24 cellular contexts compared by ENCODE assay signal in genomic region chr17:1873418-1873817, GRCh38. TPM values are rescaled to one million over a fixed set of nuclear protein-coding genes. Genes with fewer than 3 reads are reported as not detected.
A peak's percentile ranks its signal among the peaks of the same experiment; 100 is the strongest.
DNase-seq lines count a peak whose midpoint lies in the region; ATAC-seq, FAIRE-seq and TF ChIP-seq lines count a peak whose summit lies in the region.
"Had no signal": no experiment of that assay in that cellular context is flagged by ENCODE, and none has a peak within 500 bp of the region (broad histone marks: within the 10 kb centered on the region; RNA-seq: fewer than 3 reads in every experiment).

No MANE protein-coding gene starts in this region.

- peak; percentile 93 for FAIRE-seq in GM12892 (lab: Jason Lieb, UNC)
- FAIRE-seq: endothelial cell of umbilical vein, GM19239 had no signal

- H3K27me3 ChIP-seq in naive thymus-derived CD4-positive, alpha-beta T cell (ENCODE audit: control insufficient read depth in 2 of 2, insufficient read depth in 2 of 2, low read length in 2 of 2) = no peaks in the 10 kb centered on the region
- no peaks in the 10 kb centered on the region for H3K27me3 ChIP-seq in tibial artery
- H3K27me3 ChIP-seq: body of pancreas, colonic mucosa, transverse colon had no signal

- peak overlapping the region; percentile 55 for H3K4me3 Mint-ChIP-seq in activated T-helper 2 cell treated with anti-CD3 and anti-CD28 coated beads, Interferon-gamma antibody, Interleukin-2, Interleukin-4, amounts not matched to agents 10 μg/mL and 5 μg/mL and 100 μg/mL, durations not matched to agents 14 hours and 24 hours and 36 hours (ENCODE audit: low read depth)
- H3K4me3 Mint-ChIP-seq in naive thymus-derived CD4-positive, alpha-beta T cell = peak overlapping the region; percentile 48 to 93 (median 74)
- H3K4me3 Mint-ChIP-seq: immature natural killer cell had no signal

- no peaks in the 10 kb centered on the region for H3K27me3 Mint-ChIP-seq in activated T-helper 2 cell treated with anti-CD3 and anti-CD28 coated beads, Interferon-gamma antibody, Interleukin-2, Interleukin-4, amounts not matched to agents 10 μg/mL and 5 μg/mL and 100 μg/mL, durations not matched to agents 14 hours and 24 hours and 36 hours (ENCODE audit: low read depth)
- no peaks in the 10 kb centered on the region for H3K27me3 Mint-ChIP-seq in naive thymus-derived CD4-positive, alpha-beta T cell

- DNase-seq in activated CD4-positive, CD25-positive, alpha-beta regulatory T cell treated with anti-CD3 and anti-CD28 coated beads, Interleukin-2, amount 50 U/mL, for 72 hours = no peak
- no peak for DNase-seq in GM12892 (ENCODE audit: insufficient read length)
- DNase-seq in activated T-helper 2 cell treated with anti-CD3 and anti-CD28 coated beads, Interferon-gamma antibody, Interleukin-2, Interleukin-4, amounts not matched to agents 10 μg/mL and 5 μg/mL and 100 μg/mL, durations not matched to agents 14 hours and 24 hours and 36 hours (ENCODE audit: low spot score) = peak; percentile 23
- peak in 4 of 9 donors; percentile 6 to 37 (median 28) for DNase-seq in naive thymus-derived CD4-positive, alpha-beta T cell
- no peak for DNase-seq in cerebellar cortex (ENCODE audit: low spot score)
- DNase-seq in tibial artery = no peak
- no peak for DNase-seq in stimulated activated naive CD4-positive, alpha-beta T cell treated with Interleukin-2 at 50 U/mL for 16 hours (lab: John Stamatoyannopoulos, UW)
- DNase-seq: activated CD8-positive, alpha-beta memory T cell treated with anti-CD3 and anti-CD28 coated beads for 24 hours; activated gamma-delta T cell; body of pancreas; Calu3; colonic mucosa; EL; immature natural killer cell; mucosa of descending colon; NCI-H1417; NCI-H524 treated with DMSO at 0.1 percent for 48 hours; retina; SW 1271; transverse colon had no signal

- POLR2A ChIA-PET in naive thymus-derived CD4-positive, alpha-beta T cell (lab: Charles Lee) = no interaction called here

- ATAC-seq in activated CD4-positive, CD25-positive, alpha-beta regulatory T cell treated with anti-CD3 and anti-CD28 coated beads, Interleukin-2, amount 50 U/mL, for 24 hours = peak; percentile 78 to 86
- ATAC-seq in naive thymus-derived CD4-positive, alpha-beta T cell = peak; percentile 23
- ATAC-seq: body of pancreas, mucosa of descending colon had no signal

- H3K4me1 Mint-ChIP-seq in activated T-helper 2 cell treated with anti-CD3 and anti-CD28 coated beads, Interferon-gamma antibody, Interleukin-2, Interleukin-4, amounts not matched to agents 10 μg/mL and 5 μg/mL and 100 μg/mL, durations not matched to agents 14 hours and 24 hours and 36 hours (ENCODE audit: low read depth) = peaks cover 65% of the 10 kb centered on the region
- H3K4me1 Mint-ChIP-seq in naive thymus-derived CD4-positive, alpha-beta T cell = peaks cover 43 to 80% (median 63%) of the 10 kb centered on the region in 7 donors

- peaks cover 34 to 40% of the 10 kb centered on the region in 2 donors for H3K4me1 ChIP-seq in naive thymus-derived CD4-positive, alpha-beta T cell (ENCODE audit: control insufficient read depth in 2 of 2, insufficient read depth in 2 of 2, low read length in 2 of 2)
- H3K4me1 ChIP-seq in tibial artery = no peaks in the 10 kb centered on the region
- H3K4me1 ChIP-seq: body of pancreas, colonic mucosa, transverse colon had no signal

- H3K9me3 ChIP-seq in naive thymus-derived CD4-positive, alpha-beta T cell (ENCODE audit: control insufficient read depth in 2 of 3, low read length in 3 of 3) = no peaks in the 10 kb centered on the region
- H3K9me3 ChIP-seq in tibial artery = no peaks in the 10 kb centered on the region
- H3K9me3 ChIP-seq: body of pancreas, colonic mucosa, mucosa of descending colon, transverse colon had no signal

- peak overlapping the region; percentile 92 for H3K27ac Mint-ChIP-seq in activated T-helper 2 cell treated with anti-CD3 and anti-CD28 coated beads, Interferon-gamma antibody, Interleukin-2, Interleukin-4, amounts not matched to agents 10 μg/mL and 5 μg/mL and 100 μg/mL, durations not matched to agents 14 hours and 24 hours and 36 hours
- H3K27ac Mint-ChIP-seq in naive thymus-derived CD4-positive, alpha-beta T cell = peak overlapping the region; percentile 79 to 99 (median 94)

- CTCF ChIA-PET in naive thymus-derived CD4-positive, alpha-beta T cell (lab: Charles Lee) = no interaction called here

- peaks cover 15 to 36% (median 16%) of the 10 kb centered on the region in 3 experiments for H3K36me3 ChIP-seq in naive thymus-derived CD4-positive, alpha-beta T cell (ENCODE audit: control insufficient read depth in 2 of 3, insufficient read depth in 3 of 3, low read length in 3 of 3)
- H3K36me3 ChIP-seq in tibial artery = peaks cover 45 to 84% (median 47%) of the 10 kb centered on the region in 3 donors

- H3K27ac ChIP-seq in naive thymus-derived CD4-positive, alpha-beta T cell (ENCODE audit: low read depth, low read length) = peak overlapping the region; percentile 88
- no peak overlapping the region for H3K27ac ChIP-seq in tibial artery
- H3K27ac ChIP-seq: 22Rv1, body of pancreas, colonic mucosa, transverse colon had no signal

- no peak overlapping the region for H3K4me3 ChIP-seq in naive thymus-derived CD4-positive, alpha-beta T cell (ENCODE audit: low read length)
- no peak overlapping the region for H3K4me3 ChIP-seq in tibial artery
- H3K4me3 ChIP-seq: body of pancreas, colonic mucosa, mucosa of descending colon, transverse colon had no signal

- peaks cover 91% of the 10 kb centered on the region for H3K36me3 Mint-ChIP-seq in activated T-helper 2 cell treated with anti-CD3 and anti-CD28 coated beads, Interferon-gamma antibody, Interleukin-2, Interleukin-4, amounts not matched to agents 10 μg/mL and 5 μg/mL and 100 μg/mL, durations not matched to agents 14 hours and 24 hours and 36 hours (ENCODE audit: low read depth)
- peaks cover 7 to 53% (median 28%) of the 10 kb centered on the region in 5 donors for H3K36me3 Mint-ChIP-seq in naive thymus-derived CD4-positive, alpha-beta T cell

- no peaks in the 10 kb centered on the region for H3K9me3 Mint-ChIP-seq in activated T-helper 2 cell treated with anti-CD3 and anti-CD28 coated beads, Interferon-gamma antibody, Interleukin-2, Interleukin-4, amounts not matched to agents 10 μg/mL and 5 μg/mL and 100 μg/mL, durations not matched to agents 14 hours and 24 hours and 36 hours
- peaks cover 0 to 4% (median 0%) of the 10 kb centered on the region in 11 donors for H3K9me3 Mint-ChIP-seq in naive thymus-derived CD4-positive, alpha-beta T cell
- H3K9me3 Mint-ChIP-seq: immature natural killer cell had no signal

- no peak for TF ChIP-seq CTCF in tibial artery (IDR thresholded peaks at IDR 0.05)

- no peak for TF ChIP-seq POLR2A in GM12892 (IDR thresholded peaks at IDR 0.05; ENCODE audit: low read depth, low read length)

- intact Hi-C loops in activated T-helper 2 cell treated with anti-CD3 and anti-CD28 coated beads, Interferon-gamma antibody, Interleukin-2, Interleukin-4, amounts not matched to agents 10 μg/mL and 5 μg/mL and 100 μg/mL, durations not matched to agents 14 hours and 24 hours and 36 hours (cut with micrococcal nuclease) = loop anchor here (5.0 to 10.0 kb wide), 2 partner anchors 391 to 529 kb away; partner anchors contain the start of gene MNT
- intact Hi-C loops in naive thymus-derived CD4-positive, alpha-beta T cell (cut with micrococcal nuclease) = loop anchor here (1.0 to 10.0 kb wide), 5 partner anchors 151 to 529 kb away; partner anchors contain the start of genes MNT (in 1 of the 2), OVCA2 (in 1 of the 2) and RTN4RL1 (in 1 of the 2)
- intact Hi-C loops in tibial artery (cut with DNase I; ENCODE audit: low total_unique reads) = no loop called here

RNA-seq across cellular contexts. Expression of gene RPA1, which starts 43.6 kb away (rescaled TPM):
- polyA plus RNA-seq in GM12892 (2012; ENCODE audit: missing spikeins) = 68.6 TPM
- 229 and 243 TPM in 2 replicates for total RNA-seq in activated T-helper 2 cell treated with anti-CD3 and anti-CD28 coated beads, Interferon-gamma antibody, Interleukin-2, Interleukin-4, amounts not matched to agents 10 μg/mL and 5 μg/mL and 100 μg/mL, durations not matched to agents 14 hours and 24 hours and 36 hours
- 100 to 1,000 TPM in 3 of 5 experiments, 10 to 100 TPM in 2; 57.8 to 264 (median 110) TPM for total RNA-seq in naive thymus-derived CD4-positive, alpha-beta T cell
- 10 to 100 TPM; 80.0 to 85.2 TPM for polyA plus RNA-seq in naive thymus-derived CD4-positive, alpha-beta T cell

RNA-seq across cellular contexts. Expression of gene SMYD4, which starts 43.7 kb away (rescaled TPM):
- 11.6 TPM for polyA plus RNA-seq in GM12892 (2012; ENCODE audit: missing spikeins)
- total RNA-seq in activated T-helper 2 cell treated with anti-CD3 and anti-CD28 coated beads, Interferon-gamma antibody, Interleukin-2, Interleukin-4, amounts not matched to agents 10 μg/mL and 5 μg/mL and 100 μg/mL, durations not matched to agents 14 hours and 24 hours and 36 hours = 26.9 and 31.0 TPM in 2 replicates
- total RNA-seq in naive thymus-derived CD4-positive, alpha-beta T cell = 10 to 100 TPM; 19.8 to 38.4 (median 32.5) TPM
- 10 to 100 TPM in 1 of 2 donors, 1 to 10 TPM in 1; 9.7 to 18.0 TPM for polyA plus RNA-seq in naive thymus-derived CD4-positive, alpha-beta T cell
